In genomic region chr6:110098511-110099116, GRCh38 we compare ENCODE assay signal across 2 cellular contexts.
TF ChIP-seq lines count a peak whose summit lies in the region.

No MANE protein-coding gene starts in this region.

TF ChIP-seq in HepG2, 621 proteins besides CTCF, POLR2A, EP300 and RAD21 (continued from another document):
- TF ChIP-seq PRDM10 (CRISPR knock-in tag; IDR thresholded peaks at IDR 0.05; ENCODE audit: low read depth) (no peak), ZNF30 (CRISPR knock-in tag; IDR thresholded peaks at IDR 0.05) (no peak), MXI1 (IDR thresholded peaks at IDR 0.05; ENCODE audit: borderline replicate concordance, low read depth, low read length) (no peak), FOXP4 (CRISPR knock-in tag; IDR thresholded peaks at IDR 0.05) (no peak), RNF2 (conservative IDR thresholded peaks at IDR 0.05; ENCODE audit: low read depth) (no peak)

TF ChIP-seq in WTC11, 78 proteins besides CTCF, POLR2A, EP300 and RAD21 (continued from another document):
- no peak for TF ChIP-seq ZBTB21 (CRISPR knock-in tag; IDR thresholded peaks at IDR 0.05; ENCODE audit: borderline replicate concordance)
- TF ChIP-seq, protein P1, sequence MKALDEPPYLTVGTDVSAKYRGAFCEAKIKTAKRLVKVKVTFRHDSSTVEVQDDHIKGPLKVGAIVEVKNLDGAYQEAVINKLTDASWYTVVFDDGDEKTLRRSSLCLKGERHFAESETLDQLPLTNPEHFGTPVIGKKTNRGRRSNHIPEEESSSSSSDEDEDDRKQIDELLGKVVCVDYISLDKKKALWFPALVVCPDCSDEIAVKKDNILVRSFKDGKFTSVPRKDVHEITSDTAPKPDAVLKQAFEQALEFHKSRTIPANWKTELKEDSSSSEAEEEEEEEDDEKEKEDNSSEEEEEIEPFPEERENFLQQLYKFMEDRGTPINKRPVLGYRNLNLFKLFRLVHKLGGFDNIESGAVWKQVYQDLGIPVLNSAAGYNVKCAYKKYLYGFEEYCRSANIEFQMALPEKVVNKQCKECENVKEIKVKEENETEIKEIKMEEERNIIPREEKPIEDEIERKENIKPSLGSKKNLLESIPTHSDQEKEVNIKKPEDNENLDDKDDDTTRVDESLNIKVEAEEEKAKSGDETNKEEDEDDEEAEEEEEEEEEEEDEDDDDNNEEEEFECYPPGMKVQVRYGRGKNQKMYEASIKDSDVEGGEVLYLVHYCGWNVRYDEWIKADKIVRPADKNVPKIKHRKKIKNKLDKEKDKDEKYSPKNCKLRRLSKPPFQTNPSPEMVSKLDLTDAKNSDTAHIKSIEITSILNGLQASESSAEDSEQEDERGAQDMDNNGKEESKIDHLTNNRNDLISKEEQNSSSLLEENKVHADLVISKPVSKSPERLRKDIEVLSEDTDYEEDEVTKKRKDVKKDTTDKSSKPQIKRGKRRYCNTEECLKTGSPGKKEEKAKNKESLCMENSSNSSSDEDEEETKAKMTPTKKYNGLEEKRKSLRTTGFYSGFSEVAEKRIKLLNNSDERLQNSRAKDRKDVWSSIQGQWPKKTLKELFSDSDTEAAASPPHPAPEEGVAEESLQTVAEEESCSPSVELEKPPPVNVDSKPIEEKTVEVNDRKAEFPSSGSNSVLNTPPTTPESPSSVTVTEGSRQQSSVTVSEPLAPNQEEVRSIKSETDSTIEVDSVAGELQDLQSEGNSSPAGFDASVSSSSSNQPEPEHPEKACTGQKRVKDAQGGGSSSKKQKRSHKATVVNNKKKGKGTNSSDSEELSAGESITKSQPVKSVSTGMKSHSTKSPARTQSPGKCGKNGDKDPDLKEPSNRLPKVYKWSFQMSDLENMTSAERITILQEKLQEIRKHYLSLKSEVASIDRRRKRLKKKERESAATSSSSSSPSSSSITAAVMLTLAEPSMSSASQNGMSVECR (CRISPR knock-in tag; IDR thresholded peaks at IDR 0.05; ENCODE audit: borderline replicate concordance) = no peak
- no peak for TF ChIP-seq ELF4 (CRISPR knock-in tag; IDR thresholded peaks at IDR 0.05; ENCODE audit: low read depth)
